Comparison of ENCODE assay signal across 8 cellular contexts in the genomic region with DNA sequence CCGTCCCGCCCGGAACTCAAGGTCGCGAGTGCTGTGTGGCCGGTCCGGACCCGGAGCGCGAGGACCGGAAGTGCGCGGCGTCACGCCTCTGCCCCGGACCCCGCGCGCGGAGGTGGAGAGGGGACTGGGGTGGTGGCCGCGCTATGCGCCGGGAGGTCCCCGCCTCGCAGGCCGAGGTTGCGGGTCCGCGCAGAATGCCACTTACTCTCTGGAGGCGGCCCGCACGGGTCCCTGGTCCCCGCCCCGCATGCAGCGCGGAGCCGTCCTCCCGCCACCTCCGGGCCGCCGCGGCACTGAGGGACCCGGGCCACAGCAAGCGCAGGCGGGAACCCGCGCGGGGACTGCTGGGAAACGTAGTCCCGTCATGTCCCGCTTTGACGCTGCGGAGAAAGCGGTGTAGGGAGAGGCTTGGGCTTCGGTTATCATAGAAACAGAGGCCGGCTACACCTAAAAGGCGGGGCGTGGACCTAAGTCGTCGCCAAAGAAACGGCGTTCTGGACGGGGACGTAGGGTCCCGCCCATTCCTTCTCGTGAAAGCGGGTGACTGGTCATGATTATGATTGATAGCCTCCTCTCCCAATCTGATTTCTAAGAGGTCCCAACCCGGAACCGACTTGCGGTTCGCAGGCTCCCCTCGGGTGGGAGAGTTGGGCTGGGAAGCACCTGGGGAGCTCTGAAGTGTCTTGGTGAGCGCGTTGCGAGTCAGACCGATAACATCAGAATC. TPM values are rescaled to one million over a fixed set of nuclear protein-coding genes. Genes with fewer than 3 reads are reported as not detected.
A peak's percentile ranks its signal among the peaks of the same experiment; 100 is the strongest.
DNase-seq lines count a peak whose midpoint lies in the region; ATAC-seq and TF ChIP-seq lines count a peak whose summit lies in the region.

TSS of gene ZNF837 (minus strand) at position 295 of the 724 bp plus-strand sequence. CDS start 11,698 bp downstream, outside the sequence.

- peak within 1 kb of the TSS; percentile 55 for H3K4me3 ChIP-seq in lung

- ATAC-seq in GM21360 (IDR thresholded peaks at IDR 0.05; ENCODE audit: unreplicated experiment): peak; percentile 70
- ATAC-seq in lung (ENCODE audit: insufficient read depth, low FRiP score): peak; percentile 94

- H3K36me3 ChIP-seq in lung (ENCODE audit: control insufficient read depth in 2 of 2, insufficient read depth in 2 of 2, low read length in 2 of 2): no peaks in the 10 kb centered on the region

- peak; percentile 95 for DNase-seq in COLO829 (ENCODE audit: low spot score)
- peak; percentile 100 for DNase-seq in HT-29 (ENCODE audit: low spot score)
- DNase-seq in NK-92 treated with Interleukin-12 subunit alpha and Interleukin-12 subunit beta, amount 100 ng/mL, for 24 hours (lab: John Stamatoyannopoulos, UW): peak; percentile 99
- DNase-seq in activated CD8-positive, alpha-beta memory T cell treated with anti-CD3 and anti-CD28 coated beads for 4 hours (ENCODE audit: low read depth in 2 of 2): peak; percentile 90 to 99
- peak; percentile 94 for DNase-seq in effector CD8-positive, alpha-beta T cell (lab: John Stamatoyannopoulos, UW)
- peak; percentile 98 for DNase-seq in lung (ENCODE audit: low spot score)
- DNase-seq in stimulated activated CD4-positive, alpha-beta T cell treated with anti-CD3 and anti-CD28 coated beads, TNF-alpha, amount 100 ng/mL, for 24 hours (ENCODE audit: low read depth in 3 of 3): peak; percentile 96 to 97 (median 96)

- TF ChIP-seq CTCF in lung (IDR thresholded peaks at IDR 0.05; ENCODE audit: control extremely low read depth, extremely low read depth): no peak

- no peaks in the 10 kb centered on the region for H3K27me3 ChIP-seq in lung (ENCODE audit: control insufficient read depth, insufficient read depth)

- H3K27ac ChIP-seq in lung (ENCODE audit: low read depth in 1 of 2, low read length in 1 of 2): peak within 1 kb of the TSS; percentile 88 to 97

- WGBS in lung, 2 donors: 0% methylated on average over 64 to 77 of the region's 77 CpGs

- H3K4me1 ChIP-seq in lung (ENCODE audit: control insufficient read depth in 2 of 2, insufficient read depth in 2 of 2, low read length in 2 of 2): peaks cover 0 to 23% of the 10 kb centered on the region in 2 donors

- H3K9me3 ChIP-seq in lung (ENCODE audit: control insufficient read depth in 2 of 2, insufficient read depth in 1 of 2, low read length in 1 of 2): no peaks in the 10 kb centered on the region

RNA-seq across cellular contexts. Expression of gene ZNF837, which starts in this region (rescaled TPM):
- 8.3 and 10.4 TPM in 2 replicates for total RNA-seq in HT-29 (2014; rRNA removed; shearing (Covaris generic))
- 1 to 10 TPM; 2.5 to 3.2 TPM for total RNA-seq in lung
- 1 to 10 TPM; 1.7 to 2.9 TPM for polyA plus RNA-seq in lung

Comparison
In these comparisons a context has a peak if more than half of its experiments do, and no peak if none do; other contexts are left out.
1. Peak in every context shown above with its lines: DNase-seq, ATAC-seq, H3K4me3 ChIP-seq and H3K27ac ChIP-seq.